In the genomic region with DNA sequence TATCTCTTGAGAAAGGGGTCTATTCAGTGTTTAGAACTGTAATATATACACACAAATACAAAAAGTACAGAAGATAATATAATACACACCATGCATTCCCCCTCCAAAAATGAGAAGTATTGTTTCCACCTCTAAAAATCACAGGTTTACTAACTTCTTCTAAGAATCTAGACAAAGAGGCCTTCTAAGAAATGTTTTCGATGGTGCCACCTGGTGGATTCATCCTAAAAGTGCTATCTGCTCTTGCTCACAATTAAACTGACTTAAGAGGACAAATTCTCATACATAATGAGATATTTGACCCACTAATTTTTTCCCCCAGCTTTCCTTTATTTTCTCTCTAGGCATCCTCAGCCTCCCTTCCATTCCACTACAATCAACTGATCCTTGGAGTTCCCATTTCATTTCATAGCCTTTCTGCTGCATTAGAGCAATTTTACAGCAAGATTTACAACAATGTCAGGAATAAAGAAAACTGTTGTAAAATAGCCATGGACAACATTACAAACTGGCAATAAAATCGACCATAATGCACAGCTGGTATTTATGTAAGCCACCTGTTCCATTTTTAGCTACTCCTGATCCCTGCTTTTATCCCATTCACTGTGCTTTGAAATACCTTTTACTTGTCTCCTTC, we compare ENCODE assay signal across 8 cellular contexts.
DNase-seq lines count a peak whose midpoint lies in the region; ATAC-seq and TF ChIP-seq lines count a peak whose summit lies in the region.

No MANE protein-coding gene starts in this region.

- no peak overlapping the region for H3K4me3 ChIP-seq in HCT116 (replicated peaks in 1 of 2; ENCODE audit: low read depth in 1 of 2, low read length in 2 of 2)
- no peak overlapping the region for H3K4me3 ChIP-seq in ascending aorta

- H3K9me3 ChIP-seq in HCT116 (ENCODE audit: control insufficient read depth in 1 of 2, insufficient read depth in 1 of 2, low read depth in 1 of 2, low read length in 2 of 2) (no peaks in the 10 kb centered on the region), ascending aorta (peaks cover 0 to 5% of the 10 kb centered on the region in 2 donors)

- no peaks in the 10 kb centered on the region for H3K9me2 ChIP-seq in HCT116 (ENCODE audit: insufficient read depth)

- H3K4me2 ChIP-seq in HCT116 (ENCODE audit: low read length) = no peak overlapping the region

- H3K4me1 ChIP-seq in HCT116 (ENCODE audit: control insufficient read depth in 1 of 2, insufficient read depth in 2 of 2, low read length in 2 of 2) (no peaks in the 10 kb centered on the region), ascending aorta (no peaks in the 10 kb centered on the region)

- H3K36me3 ChIP-seq in HCT116 (ENCODE audit: control insufficient read depth in 1 of 2, insufficient read depth in 2 of 2, low read length in 2 of 2) (no peaks in the 10 kb centered on the region), ascending aorta (no peaks in the 10 kb centered on the region)

- intact Hi-C loops in HCT116 (cut with micrococcal nuclease) = loop anchor here (1.0 to 10.0 kb wide), 2 partner anchors 176 to 340 kb away; no protein-coding TSS in a partner anchor
- intact Hi-C loops in ascending aorta (cut with DNase I) = loop anchor here (1.0 kb wide), 1 partner anchor 181 kb away; no protein-coding TSS in a partner anchor

- BruUV-seq in HCT116 (replicated peaks; lab: Mats Ljungman, UMichigan) = no TSS peak

- RAD21 ChIA-PET in HCT116 (lab: Charles Lee; ENCODE audit: low non-redundant PET in 1 of 2, low total read pairs in 2 of 2, uncharacterized antibody in 2 of 2, unreplicated experiment in 2 of 2) = no interaction called here

- POLR2A ChIA-PET in HCT116 (lab: Charles Lee) = no interaction called here

- H3K27ac ChIP-seq in HCT116 (ENCODE audit: low read depth, low read length) (no peak overlapping the region), ascending aorta (no peak overlapping the region)

- TF ChIP-seq POLR2A in HCT116 (IDR thresholded peaks at IDR 0.05; ENCODE audit: borderline replicate concordance, extremely low read depth, insufficient read depth, insufficient read length) = no peak

- DNase-seq in DMS 273 (lab: John Stamatoyannopoulos, UW; ENCODE audit: unreplicated experiment) = peak; percentile 54
- peak; percentile 56 for DNase-seq in HCT116 (ENCODE audit: low read depth, low spot score)
- DNase-seq in NCI-H748 treated with DMSO at 0.1 percent for 48 hours (lab: John Stamatoyannopoulos, UW) = peak; percentile 8
- DNase-seq in ascending aorta (ENCODE audit: low spot score in 2 of 2) = no peak
- DNase-seq in iris pigment epithelial cell (ENCODE audit: low read depth) = peak; percentile 73
- DNase-seq in stromal cell of bone marrow (ENCODE audit: low read depth) = peak; percentile 57
- DNase-seq in effector CD8-positive, alpha-beta T cell (lab: John Stamatoyannopoulos, UW) = no peak

- H3K27me3 ChIP-seq in HCT116 (ENCODE audit: insufficient read depth, low read length) (no peaks in the 10 kb centered on the region), ascending aorta (no peaks in the 10 kb centered on the region)

- no peak overlapping the region for H3K9ac ChIP-seq in HCT116 (ENCODE audit: low read length)

- peak; percentile 64 for TF ChIP-seq RAD21 in HCT116 (IDR thresholded peaks at IDR 0.05; ENCODE audit: low read depth)

- H4K20me1 ChIP-seq in HCT116 (ENCODE audit: insufficient read depth) = no peaks in the 10 kb centered on the region

- no peak overlapping the region for H2AFZ ChIP-seq in HCT116 (ENCODE audit: low read depth, low read length, poor library complexity, severe bottlenecking)

- TF ChIP-seq CTCF in HCT116 (IDR thresholded peaks at IDR 0.05 in 2 of 3, conservative IDR thresholded peaks at IDR 0.05 in 1 of 3; ENCODE audit: borderline replicate concordance in 1 of 3, insufficient read depth in 1 of 3, low read depth in 2 of 3, low read length in 2 of 3) (peak; percentile 54 to 67 (median 58); a peak in 5 of 6 replicates), ascending aorta (IDR thresholded peaks at IDR 0.05) (peak; percentile 37 to 58 (median 50))

- CTCF ChIA-PET in HCT116 (lab: Charles Lee) = interaction anchor here (1.0 kb wide), 1 partner anchor 176 kb away, joined by 3 read pairs; no protein-coding TSS in a partner anchor

- no peaks in the 10 kb centered on the region for H3K79me2 ChIP-seq in HCT116 (ENCODE audit: insufficient read depth, low read length)

- ATAC-seq in HCT116 = no peak
- ATAC-seq in HG03139 (IDR thresholded peaks at IDR 0.05; ENCODE audit: unreplicated experiment) = no peak

TF ChIP-seq in HCT116, 20 proteins besides CTCF, POLR2A, EP300 and RAD21:
- TF ChIP-seq ZFX (IDR thresholded peaks at IDR 0.05) = no peak
- TF ChIP-seq YY1 (IDR thresholded peaks at IDR 0.05; ENCODE audit: extremely low read depth, insufficient replicate concordance, low read depth, low read length) = no peak
- no peak for TF ChIP-seq JUND (IDR thresholded peaks at IDR 0.05)
- TF ChIP-seq SIN3A (IDR thresholded peaks at IDR 0.05; ENCODE audit: low read depth) = no peak
- TF ChIP-seq ZNF274 (IDR thresholded peaks at IDR 0.05; ENCODE audit: low read depth, low read length) = no peak
- TF ChIP-seq, protein P1, sequence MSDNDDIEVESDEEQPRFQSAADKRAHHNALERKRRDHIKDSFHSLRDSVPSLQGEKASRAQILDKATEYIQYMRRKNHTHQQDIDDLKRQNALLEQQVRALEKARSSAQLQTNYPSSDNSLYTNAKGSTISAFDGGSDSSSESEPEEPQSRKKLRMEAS (IDR thresholded peaks at IDR 0.05) = no peak
- TF ChIP-seq CEBPB (IDR thresholded peaks at IDR 0.05; ENCODE audit: low read depth) = no peak
- TF ChIP-seq ELF1 (IDR thresholded peaks at IDR 0.05; ENCODE audit: borderline replicate concordance, low read depth) = no peak
- TF ChIP-seq, protein P2, sequence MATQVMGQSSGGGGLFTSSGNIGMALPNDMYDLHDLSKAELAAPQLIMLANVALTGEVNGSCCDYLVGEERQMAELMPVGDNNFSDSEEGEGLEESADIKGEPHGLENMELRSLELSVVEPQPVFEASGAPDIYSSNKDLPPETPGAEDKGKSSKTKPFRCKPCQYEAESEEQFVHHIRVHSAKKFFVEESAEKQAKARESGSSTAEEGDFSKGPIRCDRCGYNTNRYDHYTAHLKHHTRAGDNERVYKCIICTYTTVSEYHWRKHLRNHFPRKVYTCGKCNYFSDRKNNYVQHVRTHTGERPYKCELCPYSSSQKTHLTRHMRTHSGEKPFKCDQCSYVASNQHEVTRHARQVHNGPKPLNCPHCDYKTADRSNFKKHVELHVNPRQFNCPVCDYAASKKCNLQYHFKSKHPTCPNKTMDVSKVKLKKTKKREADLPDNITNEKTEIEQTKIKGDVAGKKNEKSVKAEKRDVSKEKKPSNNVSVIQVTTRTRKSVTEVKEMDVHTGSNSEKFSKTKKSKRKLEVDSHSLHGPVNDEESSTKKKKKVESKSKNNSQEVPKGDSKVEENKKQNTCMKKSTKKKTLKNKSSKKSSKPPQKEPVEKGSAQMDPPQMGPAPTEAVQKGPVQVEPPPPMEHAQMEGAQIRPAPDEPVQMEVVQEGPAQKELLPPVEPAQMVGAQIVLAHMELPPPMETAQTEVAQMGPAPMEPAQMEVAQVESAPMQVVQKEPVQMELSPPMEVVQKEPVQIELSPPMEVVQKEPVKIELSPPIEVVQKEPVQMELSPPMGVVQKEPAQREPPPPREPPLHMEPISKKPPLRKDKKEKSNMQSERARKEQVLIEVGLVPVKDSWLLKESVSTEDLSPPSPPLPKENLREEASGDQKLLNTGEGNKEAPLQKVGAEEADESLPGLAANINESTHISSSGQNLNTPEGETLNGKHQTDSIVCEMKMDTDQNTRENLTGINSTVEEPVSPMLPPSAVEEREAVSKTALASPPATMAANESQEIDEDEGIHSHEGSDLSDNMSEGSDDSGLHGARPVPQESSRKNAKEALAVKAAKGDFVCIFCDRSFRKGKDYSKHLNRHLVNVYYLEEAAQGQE (IDR thresholded peaks at IDR 0.05; ENCODE audit: low read depth) = no peak
- no peak for TF ChIP-seq POLR2AphosphoS5 (IDR thresholded peaks at IDR 0.05; ENCODE audit: low read depth, low read length)
- no peak for TF ChIP-seq FOSL1 (IDR thresholded peaks at IDR 0.05; ENCODE audit: low read depth)
- TF ChIP-seq EZH2 (IDR thresholded peaks at IDR 0.05) = no peak
- no peak for TF ChIP-seq SRF (IDR thresholded peaks at IDR 0.05; ENCODE audit: low read depth)
- TF ChIP-seq, protein P3, sequence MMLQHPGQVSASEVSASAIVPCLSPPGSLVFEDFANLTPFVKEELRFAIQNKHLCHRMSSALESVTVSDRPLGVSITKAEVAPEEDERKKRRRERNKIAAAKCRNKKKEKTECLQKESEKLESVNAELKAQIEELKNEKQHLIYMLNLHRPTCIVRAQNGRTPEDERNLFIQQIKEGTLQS (IDR thresholded peaks at IDR 0.05) = no peak
- TF ChIP-seq EGR1 (IDR thresholded peaks at IDR 0.05; ENCODE audit: low read depth) = no peak

Comparison
In these comparisons a context has a peak if more than half of its experiments do, and no peak if none do; other contexts are left out.
1. DNase-seq: peak in DMS 273 (single experiment), HCT116 (single experiment), NCI-H748 treated with DMSO at 0.1 percent for 48 hours (single experiment), iris pigment epithelial cell (single experiment) and stromal cell of bone marrow (single experiment); none in ascending aorta (0 of 2) and effector CD8-positive, alpha-beta T cell (single experiment).